Comparison of ENCODE assay signal across 24 cellular contexts in the genomic region with DNA sequence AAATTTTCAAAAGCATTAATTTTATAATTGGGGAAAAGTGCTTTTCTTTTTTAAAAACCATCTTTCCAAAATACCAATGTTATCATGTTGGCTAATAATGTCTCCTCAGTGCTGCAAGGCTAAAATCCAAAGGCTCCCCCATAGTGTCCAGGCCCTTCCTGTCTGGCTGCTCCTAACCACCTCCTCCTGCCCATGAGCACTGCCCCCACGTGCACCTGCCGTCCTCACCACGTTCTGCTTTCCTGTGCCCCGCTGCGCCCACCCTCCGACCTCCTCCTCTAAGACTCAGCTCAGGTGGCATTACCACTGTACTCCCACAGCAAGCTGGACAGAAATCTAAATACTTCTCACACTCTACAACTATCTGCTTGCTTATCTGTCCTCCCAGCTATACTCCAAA. TPM values are rescaled to one million over a fixed set of nuclear protein-coding genes. Genes with fewer than 3 reads are reported as not detected.
A peak's percentile ranks its signal among the peaks of the same experiment; 100 is the strongest.
DNase-seq lines count a peak whose midpoint lies in the region; ATAC-seq and TF ChIP-seq lines count a peak whose summit lies in the region.
"Had no signal": no experiment of that assay in that cellular context is flagged by ENCODE, and none has a peak within 500 bp of the region (broad histone marks: within the 10 kb centered on the region; RNA-seq: fewer than 3 reads in every experiment).

No MANE protein-coding gene starts in this region.

- no peaks in the 10 kb centered on the region for H3K9me3 ChIP-seq in CD4-positive, CD25-positive, alpha-beta regulatory T cell (ENCODE audit: control insufficient read depth in 2 of 2, low read length in 2 of 2)
- no peaks in the 10 kb centered on the region for H3K9me3 ChIP-seq in HEK293 (ENCODE audit: control insufficient read depth, insufficient read depth, low read depth, low read length)
- H3K9me3 ChIP-seq: BLaER1, SJSA1 had no signal

- no peaks in the 10 kb centered on the region for H3K27me3 ChIP-seq in CD4-positive, CD25-positive, alpha-beta regulatory T cell (ENCODE audit: control insufficient read depth, insufficient read depth, low read length)
- H3K27me3 ChIP-seq: BLaER1, SJSA1 had no signal

- CTCF ChIA-PET in HEK293 (lab: Yijun Ruan, JAX) = interaction anchor here (1.5 kb wide), 1 partner anchor 10 kb away, joined by 3 read pairs; no protein-coding TSS in a partner anchor
- CTCF ChIA-PET in activated CD8-positive, alpha-beta T cell treated with anti-CD3 and anti-CD28 coated beads for 36 hours (lab: Charles Lee) = interaction anchor here (1.3 to 1.4 kb wide), 2 partner anchors 58 to 72 kb away, joined by 3 to 4 read pairs; no protein-coding TSS in a partner anchor

- no peak for TF ChIP-seq CTCF in HEK293 (tag by site-specific recombination; IDR thresholded peaks at IDR 0.05)
- no peak for TF ChIP-seq CTCF in nephron progenitor cell (IDR thresholded peaks at IDR 0.05)
- no peak for TF ChIP-seq CTCF in activated CD8-positive, alpha-beta T cell treated with anti-CD3 and anti-CD28 coated beads for 36 hours (IDR thresholded peaks at IDR 0.05)

- no peaks in the 10 kb centered on the region for H3K4me1 ChIP-seq in CD4-positive, CD25-positive, alpha-beta regulatory T cell (ENCODE audit: control insufficient read depth, insufficient read depth, low read length, poor library complexity, severe bottlenecking)
- no peaks in the 10 kb centered on the region for H3K4me1 ChIP-seq in HEK293 (ENCODE audit: control insufficient read depth, insufficient read depth, low read length)
- H3K4me1 ChIP-seq: BLaER1, SJSA1 had no signal

- DNase-seq in CD4-positive, CD25-positive, alpha-beta regulatory T cell = no peak
- DNase-seq in cerebellar cortex (ENCODE audit: low spot score) (peak; percentile 59), nephron progenitor cell (no peak), amniotic stem cell (lab: John Stamatoyannopoulos, UW) (no peak), kidney glomerular epithelial cell (lab: John Stamatoyannopoulos, UW) (no peak)
- DNase-seq in activated CD8-positive, alpha-beta T cell treated with anti-CD3 and anti-CD28 coated beads for 36 hours = no peak
- DNase-seq: CD4-positive, alpha-beta T cell; DMS53; GDM1; Karpas-422; NCI-H1092 treated with DMSO at 0.1 percent for 48 hours; NCI-H1436; NCI-H187 treated with DMSO at 0.1 percent for 48 hours; NCI-H446; NCI-H524 treated with DMSO at 0.1 percent for 48 hours; NCI-H82; Right ventricle myocardium superior; RPMI8226 had no signal

- H3K27ac ChIP-seq in CD4-positive, CD25-positive, alpha-beta regulatory T cell (ENCODE audit: insufficient read depth, low read length, poor library complexity, severe bottlenecking) = no peak overlapping the region
- no peak overlapping the region for H3K27ac ChIP-seq in HEK293 (ENCODE audit: extremely low read depth, low read depth, low read length)
- H3K27ac ChIP-seq: BLaER1, HL-60, SJSA1 had no signal

- H3K4me3 ChIP-seq in CD4-positive, CD25-positive, alpha-beta regulatory T cell (ENCODE audit: low read depth, low read length) = no peak overlapping the region
- no peak overlapping the region for H3K4me3 ChIP-seq in HEK293 (ENCODE audit: low read depth, low read length)
- H3K4me3 ChIP-seq: BLaER1, SJSA1 had no signal

- no peak overlapping the region for H3K4me3 Mint-ChIP-seq in CD4-positive, CD25-positive, alpha-beta regulatory T cell
- no peak overlapping the region for H3K4me3 Mint-ChIP-seq in nephron progenitor cell
- H3K4me3 Mint-ChIP-seq in activated CD8-positive, alpha-beta T cell treated with anti-CD3 and anti-CD28 coated beads for 36 hours = no peak overlapping the region
- H3K4me3 Mint-ChIP-seq: CD4-positive, alpha-beta T cell had no signal

- intact Hi-C loops in activated CD8-positive, alpha-beta T cell treated with anti-CD3 and anti-CD28 coated beads for 36 hours (cut with micrococcal nuclease) = no loop called here

- POLR2A ChIA-PET in HEK293 (lab: Yijun Ruan, JAX) = interaction anchor here (1.1 kb wide), 1 partner anchor 10 kb away, joined by 4 read pairs; no protein-coding TSS in a partner anchor
- POLR2A ChIA-PET in activated CD8-positive, alpha-beta T cell treated with anti-CD3 and anti-CD28 coated beads for 36 hours (lab: Charles Lee) = interaction anchor here (0.7 kb wide), 1 partner anchor 18 kb away, joined by 3 read pairs; a partner anchor contains a TSS

- peaks cover 14% of the 10 kb centered on the region for H3K36me3 ChIP-seq in CD4-positive, CD25-positive, alpha-beta regulatory T cell (ENCODE audit: control insufficient read depth, insufficient read depth, low read length)
- peaks cover 12 to 67% of the 10 kb centered on the region in 2 experiments for H3K36me3 ChIP-seq in HEK293 (ENCODE audit: control insufficient read depth in 2 of 2, insufficient read depth in 1 of 2, low read length in 2 of 2)

- peak overlapping the region in 2 of 3 donors; percentile 3 to 64 for H3K27ac Mint-ChIP-seq in CD4-positive, CD25-positive, alpha-beta regulatory T cell
- peak overlapping the region; percentile 8 for H3K27ac Mint-ChIP-seq in nephron progenitor cell
- H3K27ac Mint-ChIP-seq in activated CD8-positive, alpha-beta T cell treated with anti-CD3 and anti-CD28 coated beads for 36 hours = no peak overlapping the region
- H3K27ac Mint-ChIP-seq: CD4-positive, alpha-beta T cell had no signal

- H3K4me1 Mint-ChIP-seq in CD4-positive, CD25-positive, alpha-beta regulatory T cell = peaks cover 0 to 13% (median 5%) of the 10 kb centered on the region in 4 donors
- peaks cover 6% of the 10 kb centered on the region for H3K4me1 Mint-ChIP-seq in nephron progenitor cell
- H3K4me1 Mint-ChIP-seq in activated CD8-positive, alpha-beta T cell treated with anti-CD3 and anti-CD28 coated beads for 36 hours (ENCODE audit: low read depth) = no peaks in the 10 kb centered on the region

- peaks cover 16% of the 10 kb centered on the region for H3K36me3 Mint-ChIP-seq in CD4-positive, CD25-positive, alpha-beta regulatory T cell
- H3K36me3 Mint-ChIP-seq in nephron progenitor cell (ENCODE audit: low read depth) = peaks cover 9% of the 10 kb centered on the region
- H3K36me3 Mint-ChIP-seq in activated CD8-positive, alpha-beta T cell treated with anti-CD3 and anti-CD28 coated beads for 36 hours (ENCODE audit: low read depth) = peaks cover 16% of the 10 kb centered on the region

- H3K27me3 Mint-ChIP-seq in CD4-positive, CD25-positive, alpha-beta regulatory T cell = no peaks in the 10 kb centered on the region
- peaks cover 7% of the 10 kb centered on the region for H3K27me3 Mint-ChIP-seq in nephron progenitor cell (ENCODE audit: low read depth, poor library complexity)
- H3K27me3 Mint-ChIP-seq in activated CD8-positive, alpha-beta T cell treated with anti-CD3 and anti-CD28 coated beads for 36 hours = no peaks in the 10 kb centered on the region
- H3K27me3 Mint-ChIP-seq: CD4-positive, alpha-beta T cell had no signal

- ATAC-seq in CD4-positive, CD25-positive, alpha-beta regulatory T cell (ENCODE audit: low read depth in 2 of 2) = no peak
- ATAC-seq in activated CD8-positive, alpha-beta T cell treated with anti-CD3 and anti-CD28 coated beads for 36 hours = no peak
- no peak for ATAC-seq in GM21528 (IDR thresholded peaks at IDR 0.05; ENCODE audit: low FRiP score, unreplicated experiment)
- ATAC-seq: HCT116 had no signal

- H3K9me3 Mint-ChIP-seq in CD4-positive, CD25-positive, alpha-beta regulatory T cell = no peaks in the 10 kb centered on the region
- H3K9me3 Mint-ChIP-seq in nephron progenitor cell = no peaks in the 10 kb centered on the region
- no peaks in the 10 kb centered on the region for H3K9me3 Mint-ChIP-seq in activated CD8-positive, alpha-beta T cell treated with anti-CD3 and anti-CD28 coated beads for 36 hours
- H3K9me3 Mint-ChIP-seq: CD4-positive, alpha-beta T cell had no signal

TF ChIP-seq in HEK293, 187 proteins besides CTCF, POLR2A, EP300 and RAD21:
- TF ChIP-seq, protein P1, sequence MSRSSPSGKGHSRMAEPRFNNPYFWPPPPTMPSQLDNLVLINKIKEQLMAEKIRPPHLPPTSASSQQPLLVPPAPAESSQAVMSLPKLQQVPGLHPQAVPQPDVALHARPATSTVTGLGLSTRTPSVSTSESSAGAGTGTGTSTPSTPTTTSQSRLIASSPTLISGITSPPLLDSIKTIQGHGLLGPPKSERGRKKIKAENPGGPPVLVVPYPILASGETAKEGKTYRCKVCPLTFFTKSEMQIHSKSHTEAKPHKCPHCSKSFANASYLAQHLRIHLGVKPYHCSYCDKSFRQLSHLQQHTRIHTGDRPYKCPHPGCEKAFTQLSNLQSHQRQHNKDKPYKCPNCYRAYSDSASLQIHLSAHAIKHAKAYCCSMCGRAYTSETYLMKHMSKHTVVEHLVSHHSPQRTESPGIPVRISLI (tag by site-specific recombination; IDR thresholded peaks at IDR 0.05) = no peak
- TF ChIP-seq ZNF324 (tag by site-specific recombination; IDR thresholded peaks at IDR 0.05) = no peak
- no peak for TF ChIP-seq ZNF623 (tag by site-specific recombination; IDR thresholded peaks at IDR 0.05)
- peak; percentile 46 for TF ChIP-seq EGR2 (tag by site-specific recombination; IDR thresholded peaks at IDR 0.05; ENCODE audit: low read depth)
- no peak for TF ChIP-seq ZNF211 (tag by site-specific recombination; IDR thresholded peaks at IDR 0.05; ENCODE audit: low read depth)
TF ChIP-seq in HEK293: peak in this region for 1.

RNA-seq across cellular contexts. Expression of a gene that starts 17.7 kb away (rescaled TPM):
- total RNA-seq in CD4-positive, CD25-positive, alpha-beta regulatory T cell = 15.1 TPM
- 1 to 10 TPM in 3 of 4 donors, under 1 TPM in 1; 0.88 to 2.6 (median 2.0) TPM for polyA plus RNA-seq in CD4-positive, CD25-positive, alpha-beta regulatory T cell
- total RNA-seq in activated CD8-positive, alpha-beta T cell treated with anti-CD3 and anti-CD28 coated beads for 36 hours = 10 to 100 TPM; 20.5 to 23.9 TPM
